9 cellular contexts compared by ENCODE assay signal in genomic region chrX:40008841-40009461, GRCh38.
A peak's percentile ranks its signal among the peaks of the same experiment; 100 is the strongest.
DNase-seq lines count a peak whose midpoint lies in the region; ATAC-seq and TF ChIP-seq lines count a peak whose summit lies in the region.
"Had no signal": no experiment of that assay in that cellular context is flagged by ENCODE, and none has a peak within 500 bp of the region (broad histone marks: within the 10 kb centered on the region; RNA-seq: fewer than 3 reads in every experiment).

No MANE protein-coding gene starts in this region.

- H3K36me3 Mint-ChIP-seq in activated CD4-positive, alpha-beta memory T cell treated with anti-CD3 and anti-CD28 coated beads, Interleukin-2, amount 10 ng/mL, durations not matched to agents 7 days and 5 days (ENCODE audit: low read depth), result no peaks in the 10 kb centered on the region

- intact Hi-C loops in Right ventricle myocardium inferior (cut with DNase I), result no loop called here
- intact Hi-C loops in left ventricle myocardium superior (cut with micrococcal nuclease), result no loop called here

- CTCF ChIA-PET in activated CD4-positive, alpha-beta memory T cell treated with anti-CD3 and anti-CD28 coated beads, Interleukin-2, amount 10 ng/mL, durations not matched to agents 7 days and 5 days (lab: Charles Lee), result no interaction called here

- H3K27ac ChIP-seq in right atrium auricular region, result peak overlapping the region in 1 of 2 donors; percentile 27

- POLR2A ChIA-PET in activated CD4-positive, alpha-beta memory T cell treated with anti-CD3 and anti-CD28 coated beads, Interleukin-2, amount 10 ng/mL, durations not matched to agents 7 days and 5 days (lab: Charles Lee), result interaction anchor here (2.1 to 2.6 kb wide), 2 partner anchors 88 to 154 kb away, joined by 11 to 12 read pairs; partner anchors contain the start of gene BCOR

- peak overlapping the region; percentile 48 for H3K4me3 Mint-ChIP-seq in activated CD4-positive, alpha-beta memory T cell treated with anti-CD3 and anti-CD28 coated beads, Interleukin-2, amount 10 ng/mL, durations not matched to agents 7 days and 5 days

- peaks cover 49% of the 10 kb centered on the region for H3K27me3 Mint-ChIP-seq in activated CD4-positive, alpha-beta memory T cell treated with anti-CD3 and anti-CD28 coated beads, Interleukin-2, amount 10 ng/mL, durations not matched to agents 7 days and 5 days

- no peak for TF ChIP-seq CTCF in right atrium auricular region (IDR thresholded peaks at IDR 0.05)

- peaks cover 0 to 57% of the 10 kb centered on the region in 2 donors for H3K4me1 ChIP-seq in right atrium auricular region

- no peaks in the 10 kb centered on the region for H3K36me3 ChIP-seq in right atrium auricular region

- DNase-seq in Right ventricle myocardium inferior (ENCODE audit: missing footprints) (peak; percentile 77), right atrium auricular region (ENCODE audit: low spot score) (no peak), left ventricle myocardium superior (peak; percentile 69)
- DNase-seq in activated CD4-positive, alpha-beta memory T cell treated with anti-CD3 and anti-CD28 coated beads, Interleukin-2, amount 10 ng/mL, durations not matched to agents 7 days and 5 days, result peak; percentile 31
- peak; percentile 33 to 44 for DNase-seq in stimulated activated CD4-positive, alpha-beta T cell treated with anti-CD3 and anti-CD28 coated beads, Interleukin-4, amount 100 ng/mL, for 4 hours
- DNase-seq: DND-41 had no signal

- ATAC-seq in Right ventricle myocardium inferior, result no peak
- no peak for ATAC-seq in left ventricle myocardium superior
- no peak for ATAC-seq in GM21786 (IDR thresholded peaks at IDR 0.05; ENCODE audit: unreplicated experiment)
- no peak for ATAC-seq in esophagus mucosa
- ATAC-seq in HG03039 (IDR thresholded peaks at IDR 0.05; ENCODE audit: unreplicated experiment), result no peak

- peaks cover 41% of the 10 kb centered on the region for H3K4me1 Mint-ChIP-seq in activated CD4-positive, alpha-beta memory T cell treated with anti-CD3 and anti-CD28 coated beads, Interleukin-2, amount 10 ng/mL, durations not matched to agents 7 days and 5 days

- H3K27ac Mint-ChIP-seq in activated CD4-positive, alpha-beta memory T cell treated with anti-CD3 and anti-CD28 coated beads, Interleukin-2, amount 10 ng/mL, durations not matched to agents 7 days and 5 days, result no peak overlapping the region

- no peaks in the 10 kb centered on the region for H3K9me3 Mint-ChIP-seq in activated CD4-positive, alpha-beta memory T cell treated with anti-CD3 and anti-CD28 coated beads, Interleukin-2, amount 10 ng/mL, durations not matched to agents 7 days and 5 days

- H3K9me3 ChIP-seq in right atrium auricular region, result no peaks in the 10 kb centered on the region

- H3K4me3 ChIP-seq in right atrium auricular region, result peak overlapping the region in 1 of 2 donors; percentile 36

- peaks cover 4 to 9% of the 10 kb centered on the region in 2 donors for H3K27me3 ChIP-seq in right atrium auricular region
